2 cellular contexts compared by ENCODE assay signal in genomic region chrX:4484266-4484665, GRCh38.
TF ChIP-seq lines count a peak whose summit lies in the region.

No MANE protein-coding gene starts in this region.

TF ChIP-seq in A549, 52 proteins besides CTCF, POLR2A, EP300 and RAD21:
- no peak for TF ChIP-seq FOSL2 (IDR thresholded peaks at IDR 0.05)
- TF ChIP-seq FOSL2 (CRISPR knock-in tag; IDR thresholded peaks at IDR 0.05), result no peak
- TF ChIP-seq ATOH8 (CRISPR knock-in tag; IDR thresholded peaks at IDR 0.05; ENCODE audit: low read depth), result no peak
- no peak for TF ChIP-seq CEBPB (IDR thresholded peaks at IDR 0.05)
- TF ChIP-seq ZNF302 (CRISPR knock-in tag; IDR thresholded peaks at IDR 0.05), result no peak
- TF ChIP-seq JUN (IDR thresholded peaks at IDR 0.05), result no peak
- TF ChIP-seq POLR2AphosphoS2 (conservative IDR thresholded peaks at IDR 0.05; ENCODE audit: low read length), result no peak
- no peak for TF ChIP-seq SMC3 (IDR thresholded peaks at IDR 0.05)
- no peak for TF ChIP-seq MAZ (IDR thresholded peaks at IDR 0.05; ENCODE audit: borderline replicate concordance, low read depth, low read length)
- no peak for TF ChIP-seq ZSCAN20 (CRISPR knock-in tag; IDR thresholded peaks at IDR 0.05)
- TF ChIP-seq ZFP36 (IDR thresholded peaks at IDR 0.05; ENCODE audit: borderline replicate concordance, partially characterized antibody), result no peak
- TF ChIP-seq, protein P1, sequence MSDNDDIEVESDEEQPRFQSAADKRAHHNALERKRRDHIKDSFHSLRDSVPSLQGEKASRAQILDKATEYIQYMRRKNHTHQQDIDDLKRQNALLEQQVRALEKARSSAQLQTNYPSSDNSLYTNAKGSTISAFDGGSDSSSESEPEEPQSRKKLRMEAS (IDR thresholded peaks at IDR 0.05), result no peak
- TF ChIP-seq CBX2 (IDR thresholded peaks at IDR 0.05; ENCODE audit: borderline replicate concordance, low read depth), result no peak
- TF ChIP-seq RARB (CRISPR knock-in tag; IDR thresholded peaks at IDR 0.05), result no peak
TF ChIP-seq in A549: peak in this region for 0.

TF ChIP-seq in HepG2, 621 proteins besides CTCF, POLR2A, EP300 and RAD21:
- TF ChIP-seq, protein P2, sequence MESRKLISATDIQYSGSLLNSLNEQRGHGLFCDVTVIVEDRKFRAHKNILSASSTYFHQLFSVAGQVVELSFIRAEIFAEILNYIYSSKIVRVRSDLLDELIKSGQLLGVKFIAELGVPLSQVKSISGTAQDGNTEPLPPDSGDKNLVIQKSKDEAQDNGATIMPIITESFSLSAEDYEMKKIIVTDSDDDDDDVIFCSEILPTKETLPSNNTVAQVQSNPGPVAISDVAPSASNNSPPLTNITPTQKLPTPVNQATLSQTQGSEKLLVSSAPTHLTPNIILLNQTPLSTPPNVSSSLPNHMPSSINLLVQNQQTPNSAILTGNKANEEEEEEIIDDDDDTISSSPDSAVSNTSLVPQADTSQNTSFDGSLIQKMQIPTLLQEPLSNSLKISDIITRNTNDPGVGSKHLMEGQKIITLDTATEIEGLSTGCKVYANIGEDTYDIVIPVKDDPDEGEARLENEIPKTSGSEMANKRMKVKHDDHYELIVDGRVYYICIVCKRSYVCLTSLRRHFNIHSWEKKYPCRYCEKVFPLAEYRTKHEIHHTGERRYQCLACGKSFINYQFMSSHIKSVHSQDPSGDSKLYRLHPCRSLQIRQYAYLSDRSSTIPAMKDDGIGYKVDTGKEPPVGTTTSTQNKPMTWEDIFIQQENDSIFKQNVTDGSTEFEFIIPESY (CRISPR knock-in tag; IDR thresholded peaks at IDR 0.05), result no peak
- TF ChIP-seq ZNF264 (CRISPR knock-in tag; IDR thresholded peaks at IDR 0.05) (no peak), ZNF781 (CRISPR knock-in tag; IDR thresholded peaks at IDR 0.05; ENCODE audit: borderline replicate concordance, not compliant biosample characterization) (no peak), ZNF501 (CRISPR knock-in tag; IDR thresholded peaks at IDR 0.05) (no peak), ZNF563 (CRISPR knock-in tag; IDR thresholded peaks at IDR 0.05) (no peak), ZNF34 (CRISPR knock-in tag; IDR thresholded peaks at IDR 0.05; ENCODE audit: borderline replicate concordance) (no peak), SMAD9 (CRISPR knock-in tag; IDR thresholded peaks at IDR 0.05) (no peak), ATF7-NPFF (CRISPR knock-in tag; IDR thresholded peaks at IDR 0.05; ENCODE audit: low read depth) (no peak), ZNF776 (CRISPR knock-in tag; IDR thresholded peaks at IDR 0.05) (no peak), ZFAT (CRISPR knock-in tag; conservative IDR thresholded peaks at IDR 0.05) (no peak), RARA (CRISPR knock-in tag; IDR thresholded peaks at IDR 0.05) (no peak)
- TF ChIP-seq, protein P3, sequence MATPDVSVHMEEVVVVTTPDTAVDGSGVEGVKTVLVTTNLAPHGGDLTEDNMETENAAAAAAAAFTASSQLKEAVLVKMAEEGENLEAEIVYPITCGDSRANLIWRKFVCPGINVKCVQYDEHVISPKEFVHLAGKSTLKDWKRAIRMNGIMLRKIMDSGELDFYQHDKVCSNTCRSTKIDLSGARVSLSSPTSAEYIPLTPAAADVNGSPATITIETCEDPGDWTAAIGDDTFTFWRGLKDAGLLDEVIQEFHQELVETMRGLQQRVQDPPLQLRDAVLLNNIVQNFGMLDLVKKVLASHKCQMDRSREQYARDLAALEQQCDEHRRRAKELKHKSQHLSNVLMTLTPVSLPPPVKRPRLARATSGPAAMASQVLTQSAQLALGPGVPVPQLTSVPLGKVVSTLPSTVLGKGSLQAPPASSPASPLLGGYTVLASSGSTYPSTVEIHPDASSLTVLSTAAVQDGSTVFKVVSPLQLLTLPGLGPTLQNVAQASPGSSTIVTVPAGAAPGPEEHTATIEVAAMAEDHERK (CRISPR knock-in tag; IDR thresholded peaks at IDR 0.05; ENCODE audit: low read depth), result no peak
- TF ChIP-seq, protein P4, sequence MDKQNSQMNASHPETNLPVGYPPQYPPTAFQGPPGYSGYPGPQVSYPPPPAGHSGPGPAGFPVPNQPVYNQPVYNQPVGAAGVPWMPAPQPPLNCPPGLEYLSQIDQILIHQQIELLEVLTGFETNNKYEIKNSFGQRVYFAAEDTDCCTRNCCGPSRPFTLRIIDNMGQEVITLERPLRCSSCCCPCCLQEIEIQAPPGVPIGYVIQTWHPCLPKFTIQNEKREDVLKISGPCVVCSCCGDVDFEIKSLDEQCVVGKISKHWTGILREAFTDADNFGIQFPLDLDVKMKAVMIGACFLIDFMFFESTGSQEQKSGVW (CRISPR knock-in tag; IDR thresholded peaks at IDR 0.05; ENCODE audit: borderline replicate concordance), result no peak
TF ChIP-seq in HepG2: peak in this region for 0.
